8 cellular contexts compared by ENCODE assay signal in genomic region chr14:20332946-20333782, GRCh38. TPM values are rescaled to one million over a fixed set of nuclear protein-coding genes. Genes with fewer than 3 reads are reported as not detected.
DNase-seq lines count a peak whose midpoint lies in the region; ATAC-seq, FAIRE-seq and TF ChIP-seq lines count a peak whose summit lies in the region.

A gene with protein sequence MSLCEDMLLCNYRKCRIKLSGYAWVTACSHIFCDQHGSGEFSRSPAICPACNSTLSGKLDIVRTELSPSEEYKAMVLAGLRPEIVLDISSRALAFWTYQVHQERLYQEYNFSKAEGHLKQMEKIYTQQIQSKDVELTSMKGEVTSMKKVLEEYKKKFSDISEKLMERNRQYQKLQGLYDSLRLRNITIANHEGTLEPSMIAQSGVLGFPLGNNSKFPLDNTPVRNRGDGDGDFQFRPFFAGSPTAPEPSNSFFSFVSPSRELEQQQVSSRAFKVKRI (minus strand): TSS chr14:20333279. CDS start chr14:20316523, 16,756 bp downstream.

- H3K27ac ChIP-seq in SK-N-MC (peak within 1 kb of the TSS; percentile 88), adrenal gland (peak within 1 kb of the TSS; percentile 73 to 92 (median 81)), osteoblast (ENCODE audit: low read depth, low read length) (peak within 1 kb of the TSS; percentile 9), aorta (ENCODE audit: low read depth in 1 of 2, low read length in 2 of 2) (peak within 1 kb of the TSS; percentile 93 to 97)

- H3K9me3 ChIP-seq in SK-N-MC (ENCODE audit: low read depth, low read length) (no peaks in the 10 kb centered on the region), adrenal gland (replicated peaks in 1 of 3) (no peaks in the 10 kb centered on the region), osteoblast (ENCODE audit: low read depth, low read length) (no peaks in the 10 kb centered on the region), aorta (ENCODE audit: control insufficient read depth, low read length) (no peaks in the 10 kb centered on the region)

- H3K27me3 ChIP-seq in adrenal gland = no peaks in the 10 kb centered on the region
- no peaks in the 10 kb centered on the region for H3K27me3 ChIP-seq in osteoblast (ENCODE audit: insufficient read depth, low read length)
- no peaks in the 10 kb centered on the region for H3K27me3 ChIP-seq in aorta (ENCODE audit: control insufficient read depth in 1 of 2, insufficient read depth in 2 of 2, low read length in 1 of 2)

- intact Hi-C loops in adrenal gland (cut with DNase I) = no loop called here
- intact Hi-C loops in Right ventricle myocardium superior (cut with DNase I) = no loop called here
- intact Hi-C loops in aorta (cut with DNase I) = loop anchor here in 1 of 2 donors (5.0 to 10.0 kb wide), 2 partner anchors 279 to 652 kb away; partner anchors contain the start of gene METTL17

- H3K36me3 ChIP-seq in SK-N-MC (ENCODE audit: insufficient read depth, low read length) (peaks cover 23% of the 10 kb centered on the region), adrenal gland (replicated peaks in 1 of 2) (no peaks in the 10 kb centered on the region), osteoblast (ENCODE audit: insufficient read depth, low read length) (no peaks in the 10 kb centered on the region), aorta (ENCODE audit: control insufficient read depth in 1 of 2, insufficient read depth in 2 of 2, low read length in 1 of 2) (no peaks in the 10 kb centered on the region)

- peak; percentile 98 for FAIRE-seq in GM12892 (lab: Jason Lieb, UNC)

- peak within 1 kb of the TSS; percentile 95 for H3K9ac ChIP-seq in SK-N-MC (ENCODE audit: insufficient read length)

- TF ChIP-seq CTCF in adrenal gland (IDR thresholded peaks at IDR 0.05) = peak in 1 of 6 experiments; percentile 2
- no peak for TF ChIP-seq CTCF in osteoblast (IDR thresholded peaks at IDR 0.05; ENCODE audit: extremely low read depth, low read depth, low read length)

- H3K4me3 ChIP-seq in SK-N-MC (peak within 1 kb of the TSS; percentile 96), adrenal gland (peak within 1 kb of the TSS; percentile 2 to 84 (median 66)), osteoblast (ENCODE audit: insufficient read depth, low read length) (peak within 1 kb of the TSS; percentile 73), aorta (ENCODE audit: low read length in 2 of 2) (peak within 1 kb of the TSS; percentile 98)

- peak within 1 kb of the TSS; percentile 89 for H3K4me2 ChIP-seq in osteoblast (ENCODE audit: insufficient read depth, low read length)

- ATAC-seq in HG02588 (IDR thresholded peaks at IDR 0.05; ENCODE audit: unreplicated experiment) = peak; percentile 98
- peak; percentile 100 for ATAC-seq in Right ventricle myocardium superior (ENCODE audit: poor library complexity)
- ATAC-seq in aorta (ENCODE audit: low FRiP score) = peak; percentile 96

- peak; percentile 58; the same call in 1 of the 2 replicates for TF ChIP-seq POLR2A in GM12892 (IDR thresholded peaks at IDR 0.05; ENCODE audit: low read depth, low read length)
- TF ChIP-seq POLR2A in adrenal gland (IDR thresholded peaks at IDR 0.05) = peak in 1 of 2 donors; percentile 43

- peaks cover 8 to 18% of the 10 kb centered on the region in 2 donors for H3K4me1 ChIP-seq in adrenal gland (replicated peaks in 1 of 2)
- no peaks in the 10 kb centered on the region for H3K4me1 ChIP-seq in osteoblast (ENCODE audit: insufficient read depth, low read length)
- H3K4me1 ChIP-seq in aorta (ENCODE audit: control insufficient read depth in 1 of 2, insufficient read depth in 2 of 2, low read length in 2 of 2) = no peaks in the 10 kb centered on the region

- no peaks in the 10 kb centered on the region for H4K20me1 ChIP-seq in osteoblast (ENCODE audit: insufficient read depth, low read length)

- peak within 1 kb of the TSS; percentile 80 for H2AFZ ChIP-seq in osteoblast (ENCODE audit: low read length)

- 3 to 5% (median 3%) methylated on average over 13 to 17 of the region's 17 CpGs for WGBS in adrenal gland, 4 donors
- 0% methylated on average over 17 of the region's 17 CpGs for WGBS in aorta, 2 donors

- H3K79me2 ChIP-seq in osteoblast (ENCODE audit: insufficient read depth, low read length) = peaks cover 44% of the 10 kb centered on the region

- peak; percentile 54 for DNase-seq in GM12892 (ENCODE audit: insufficient read length)
- peak; percentile 89 for DNase-seq in NAMALWA (ENCODE audit: low spot score)
- DNase-seq in SK-N-MC (ENCODE audit: low read depth, low spot score) = peak; percentile 89
- peak; percentile 54 to 77 (median 63) for DNase-seq in adrenal gland
- DNase-seq in Right ventricle myocardium superior = peak; percentile 47
- peak; percentile 79 for DNase-seq in osteoblast (ENCODE audit: insufficient read length, low spot score, missing footprints)
- DNase-seq in aorta = peak; percentile 56 to 79

RNA-seq across cellular contexts. Expression of the gene that starts here (rescaled TPM):
- polyA plus RNA-seq in GM12892 (2012; ENCODE audit: missing spikeins) = 71.1 TPM
- 10 to 100 TPM; 16.8 to 42.7 (median 29.4) TPM for total RNA-seq in adrenal gland
- 10 to 100 TPM; 21.2 to 62.5 (median 41.9) TPM for polyA plus RNA-seq in adrenal gland
- 41.1 TPM for total RNA-seq in Right ventricle myocardium superior
- 42.7 and 45.4 TPM in 2 replicates for total RNA-seq in osteoblast
- total RNA-seq in aorta = 10 to 100 TPM; 34.6 to 50.9 TPM
- polyA plus RNA-seq in aorta = 10 to 100 TPM; 65.5 to 75.4 TPM

Comparison
In these comparisons a context has a peak if more than half of its experiments do, and no peak if none do; other contexts are left out.
1. Peak in every context shown above with its lines: DNase-seq, ATAC-seq, H3K4me3 ChIP-seq and H3K27ac ChIP-seq.
2. H3K27ac ChIP-seq: peak in every context shown above with its lines; median percentile 95 in aorta; 88 in SK-N-MC; 81 in adrenal gland; 9 in osteoblast.